ENCODE assay signal across 18 cellular contexts in genomic region chr17:13539421-13539820, GRCh38.
"Had no signal": no experiment of that assay in that cellular context is flagged by ENCODE, and none has a peak within 500 bp of the region (broad histone marks: within the 10 kb centered on the region; RNA-seq: fewer than 3 reads in every experiment).

No MANE protein-coding gene starts in this region.

- DNase-seq: effector memory CD4-positive, alpha-beta T cell; gastrocnemius medialis; left cardiac atrium; left ventricle myocardium inferior; lower lobe of right lung; naive thymus-derived CD8-positive, alpha-beta T cell; posterior cingulate gyrus; stimulated activated CD4-positive, alpha-beta T cell treated with anti-CD3 and anti-CD28 coated beads, Interleukin-12 subunit alpha, Interleukin-12 subunit beta, amount 100 ng/mL, for 4 hours; stimulated activated naive CD4-positive, alpha-beta T cell; stomach; substantia nigra had no signal

- FAIRE-seq: endometrium, keratinocyte had no signal

- H3K9me3 Mint-ChIP-seq: memory B cell had no signal

- H3K4me1 ChIP-seq: gastrocnemius medialis, left ventricle myocardium inferior, lower lobe of right lung, stomach had no signal

- H3K4me3 ChIP-seq: gastrocnemius medialis, left ventricle myocardium inferior, lower lobe of right lung, skin epidermis, stomach had no signal

- H3K27ac ChIP-seq: gastrocnemius medialis, left ventricle myocardium inferior, lower lobe of right lung, neutrophil, stomach had no signal

- ATAC-seq: esophagus mucosa; gastrocnemius medialis; left cardiac atrium; lower lobe of right lung; naive thymus-derived CD8-positive, alpha-beta T cell; sciatic nerve had no signal

- H3K27ac Mint-ChIP-seq: memory B cell; naive thymus-derived CD8-positive, alpha-beta T cell had no signal

- H3K4me3 Mint-ChIP-seq: memory B cell; naive thymus-derived CD8-positive, alpha-beta T cell had no signal

- H3K4me1 Mint-ChIP-seq: memory B cell; naive thymus-derived CD8-positive, alpha-beta T cell had no signal

- H3K9me3 ChIP-seq: gastrocnemius medialis, neutrophil had no signal

- H3K36me3 ChIP-seq: gastrocnemius medialis, left ventricle myocardium inferior, lower lobe of right lung, neutrophil, stomach had no signal

- H3K36me3 Mint-ChIP-seq: memory B cell; naive thymus-derived CD8-positive, alpha-beta T cell had no signal

- H3K27me3 ChIP-seq: gastrocnemius medialis, neutrophil, stomach had no signal
